In genomic region chr3:115783938-115784738, GRCh38 we compare ENCODE assay signal across 8 cellular contexts.
A peak's percentile ranks its signal among the peaks of the same experiment; 100 is the strongest.
DNase-seq lines count a peak whose midpoint lies in the region; ATAC-seq and TF ChIP-seq lines count a peak whose summit lies in the region.

No MANE protein-coding gene starts in this region.

- intact Hi-C loops in vagina (cut with DNase I): no loop called here

- no peaks in the 10 kb centered on the region for H3K9me3 ChIP-seq in T-helper 17 cell (ENCODE audit: control insufficient read depth, low read length, poor library complexity, severe bottlenecking)
- H3K9me3 ChIP-seq in vagina: no peaks in the 10 kb centered on the region

- peak; percentile 87 to 93 for DNase-seq in NCI-H187 (lab: John Stamatoyannopoulos, UW)
- DNase-seq in T-helper 17 cell: peak; percentile 81 to 89 (median 86)
- peak; percentile 25 to 90 (median 71) for DNase-seq in anterior cingulate cortex (lab: John Stamatoyannopoulos, UW)
- peak; percentile 91 for DNase-seq in hepatic stellate cell (ENCODE audit: low spot score)
- peak; percentile 86 for DNase-seq in putamen (ENCODE audit: low spot score)
- peak in 1 of 2 donors; percentile 92 for DNase-seq in vagina (ENCODE audit: extremely low spot score in 2 of 2)

- peak overlapping the region; percentile 91 for H3K27ac Mint-ChIP-seq in T-helper 17 cell

- no peak for TF ChIP-seq POLR2A in vagina (IDR thresholded peaks at IDR 0.05)

- H3K27ac ChIP-seq in vagina: peak overlapping the region; percentile 92

- peak overlapping the region; percentile 95 for H3K4me3 Mint-ChIP-seq in T-helper 17 cell

- no peaks in the 10 kb centered on the region for H3K27me3 ChIP-seq in vagina

- peaks cover 12% of the 10 kb centered on the region for H3K4me1 ChIP-seq in vagina

- no peaks in the 10 kb centered on the region for H3K36me3 ChIP-seq in vagina

- H3K4me1 Mint-ChIP-seq in T-helper 17 cell: peaks cover 17% of the 10 kb centered on the region

- no peaks in the 10 kb centered on the region for H3K36me3 Mint-ChIP-seq in T-helper 17 cell (ENCODE audit: low read depth)

- ATAC-seq in GM18502 (IDR thresholded peaks at IDR 0.05; ENCODE audit: poor library complexity, unreplicated experiment) (peak; percentile 92), HG02973 (IDR thresholded peaks at IDR 0.05; ENCODE audit: unreplicated experiment) (peak; percentile 89), T-helper 17 cell (peak; percentile 89)

- TF ChIP-seq CTCF in vagina (IDR thresholded peaks at IDR 0.05): peak; percentile 93 to 97 (median 94)

- H3K4me3 ChIP-seq in vagina: peak overlapping the region; percentile 65

- H3K27me3 Mint-ChIP-seq in T-helper 17 cell: no peaks in the 10 kb centered on the region
